1 cellular context compared by ENCODE assay signal in the genomic region with DNA sequence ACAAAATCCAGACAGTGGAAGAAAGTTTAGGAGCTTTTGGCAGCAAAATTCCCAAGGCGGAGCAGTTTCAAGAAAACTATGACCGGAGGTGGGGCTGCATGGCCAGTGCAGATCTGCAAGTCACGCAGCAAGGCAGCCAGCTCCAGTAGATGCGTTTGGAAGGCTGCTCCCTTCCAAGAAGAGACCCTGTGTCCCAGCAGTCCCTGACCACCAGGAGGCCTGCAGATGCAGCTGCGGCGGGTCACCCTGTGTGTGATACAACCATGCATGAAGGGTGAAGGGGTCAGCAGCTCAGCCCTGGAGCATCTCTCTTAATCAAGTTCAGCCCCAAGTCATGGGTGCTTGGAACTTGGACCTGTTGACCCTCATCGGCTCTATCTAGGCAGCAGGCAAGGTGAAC.
A peak's percentile ranks its signal among the peaks of the same experiment; 100 is the strongest.
TF ChIP-seq lines count a peak whose summit lies in the region.

No MANE protein-coding gene starts in this region.

TF ChIP-seq in K562, 482 proteins besides CTCF, POLR2A, EP300 and RAD21:
- peak; percentile 16; the same call in 1 of the 2 replicates for TF ChIP-seq ZNF316 (IDR thresholded peaks at IDR 0.05)
- no peak for TF ChIP-seq ZNF384 (IDR thresholded peaks at IDR 0.05; ENCODE audit: low read depth, low read length)
- peak; percentile 55 for TF ChIP-seq NFE2 (IDR thresholded peaks at IDR 0.05; ENCODE audit: low read depth)
